In the genomic region with DNA sequence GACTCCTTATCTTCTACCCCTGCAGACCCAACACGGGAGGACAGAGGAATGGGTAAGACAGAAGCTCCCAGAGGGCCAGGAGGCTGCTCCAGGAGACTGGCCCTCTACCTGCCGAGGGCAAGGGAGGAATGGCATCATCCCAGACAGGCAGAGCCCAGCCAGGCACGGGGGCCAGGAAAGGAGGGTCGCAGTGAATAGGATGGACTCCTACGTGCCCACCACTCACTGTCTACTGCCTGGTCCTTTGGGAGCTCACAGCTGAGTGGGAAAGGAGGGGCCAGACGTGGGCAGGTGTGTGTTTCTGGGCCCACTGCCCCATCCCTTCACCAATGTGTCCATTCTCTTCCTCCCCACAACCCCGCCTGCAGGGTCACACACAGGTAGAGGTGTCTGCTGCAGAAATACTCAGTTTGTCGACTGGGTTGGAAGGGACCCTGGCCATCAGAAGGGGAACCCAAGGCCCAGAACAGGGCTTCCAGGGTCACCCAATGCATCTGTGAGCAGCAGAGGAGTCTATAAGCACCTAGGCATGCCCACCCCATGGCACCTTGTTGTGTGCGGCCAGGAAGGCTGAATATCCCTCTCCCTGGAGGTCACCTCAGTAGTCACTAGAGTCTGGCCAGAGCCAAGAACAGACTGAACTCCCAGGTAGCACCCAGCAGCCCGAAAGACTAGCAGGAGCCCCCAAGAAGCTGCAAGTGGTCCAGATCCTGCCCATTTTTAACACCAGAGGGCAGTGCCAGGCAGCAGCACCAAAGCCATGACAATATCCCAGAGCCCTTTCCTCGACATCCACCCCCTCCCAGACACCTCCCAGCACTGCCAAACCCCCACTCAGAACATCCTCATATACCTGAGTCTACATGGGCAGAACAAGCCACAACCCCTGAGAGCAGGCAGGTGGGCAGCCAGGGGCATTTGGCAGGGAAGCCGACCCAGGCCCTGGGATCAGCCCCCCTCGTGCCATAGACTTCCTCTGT, we compare ENCODE assay signal across 12 cellular contexts. TPM values are rescaled to one million over a fixed set of nuclear protein-coding genes. Genes with fewer than 3 reads are reported as not detected.
DNase-seq lines count a peak whose midpoint lies in the region; ATAC-seq, FAIRE-seq and TF ChIP-seq lines count a peak whose summit lies in the region.
"Had no signal": no experiment of that assay in that cellular context is flagged by ENCODE, and none has a peak within 500 bp of the region (broad histone marks: within the 10 kb centered on the region; RNA-seq: fewer than 3 reads in every experiment).

No MANE protein-coding gene starts in this region.

- DNase-seq in DND-41 (no peak), HL-60 (ENCODE audit: low read depth in 1 of 2, low spot score in 1 of 2) (no peak), bronchial epithelial cell (ENCODE audit: low read depth) (no peak), neuronal stem cell (ENCODE audit: low spot score) (no peak), sigmoid colon (no peak)
- DNase-seq: activated CD4-positive, alpha-beta T cell treated with anti-CD3 and anti-CD28 coated beads for 36 hours; DMS79; NCI-H1694 had no signal

- peak overlapping the region; percentile 72 for H2BK5ac ChIP-seq in neuronal stem cell (ENCODE audit: low read length)

- H2AFZ ChIP-seq in DND-41 (ENCODE audit: low read depth, low read length) (no peak overlapping the region), neuronal stem cell (ENCODE audit: low read length) (no peak overlapping the region)

- intact Hi-C loops in sigmoid colon (cut with DNase I), result no loop called here

- no peak overlapping the region for H2AK5ac ChIP-seq in neuronal stem cell (ENCODE audit: low read depth, low read length)

- no peak overlapping the region for H3K4me3 ChIP-seq in DND-41 (ENCODE audit: low read depth in 1 of 2, low read length in 2 of 2)
- H3K4me3 ChIP-seq in HL-60 (replicated peaks; ENCODE audit: insufficient read depth, low read length), result no peak overlapping the region
- H3K4me3 ChIP-seq in bronchial epithelial cell (ENCODE audit: low read depth, low read length), result no peak overlapping the region
- H3K4me3 ChIP-seq in neuronal stem cell (ENCODE audit: low read length in 2 of 2), result no peak overlapping the region
- H3K4me3 ChIP-seq in sigmoid colon, result no peak overlapping the region

- no peak for TF ChIP-seq EP300 in sigmoid colon (IDR thresholded peaks at IDR 0.05)

- H3K4me1 ChIP-seq in DND-41 (ENCODE audit: insufficient read depth, low read length) (no peaks in the 10 kb centered on the region), neuronal stem cell (ENCODE audit: control insufficient read depth in 2 of 2, insufficient read depth in 1 of 2, low read depth in 1 of 2, low read length in 2 of 2) (peaks cover 0 to 5% of the 10 kb centered on the region in 2 donors), sigmoid colon (peaks cover 0 to 16% (median 15%) of the 10 kb centered on the region in 4 donors)

- H4K8ac ChIP-seq in neuronal stem cell (ENCODE audit: low read depth, low read length), result no peak overlapping the region

- no peak overlapping the region for H3K4ac ChIP-seq in neuronal stem cell (ENCODE audit: low read length)

- TF ChIP-seq CTCF in DND-41 (IDR thresholded peaks at IDR 0.05; ENCODE audit: borderline replicate concordance, extremely low read depth, low read length, poor library complexity, severe bottlenecking), result peak; percentile 25
- no peak for TF ChIP-seq CTCF in HL-60 (IDR thresholded peaks at IDR 0.05; ENCODE audit: insufficient read depth, low read length)
- TF ChIP-seq CTCF in bronchial epithelial cell (IDR thresholded peaks at IDR 0.05; ENCODE audit: insufficient read depth, low read length, severe bottlenecking), result no peak
- no peak for TF ChIP-seq CTCF in sigmoid colon (IDR thresholded peaks at IDR 0.05)

- peaks cover 8% of the 10 kb centered on the region for H3K79me1 ChIP-seq in neuronal stem cell (ENCODE audit: low read depth, low read length)

- no CpG with 5 or more reads among the region's 13 CpGs for WGBS in neuronal stem cell (ENCODE audit: extremely low coverage in 2 of 2, insufficient read length in 2 of 2, insufficient replicate concordance in 1 of 2), 2 donors
- 90 to 92% methylated on average over 13 of the region's 13 CpGs for WGBS in sigmoid colon, 2 donors

- H3K23ac ChIP-seq in neuronal stem cell (ENCODE audit: low read depth, low read length, poor library complexity), result peak overlapping the region; percentile 66

- ATAC-seq in DND-41 (ENCODE audit: insufficient read depth, low read depth), result peak; percentile 25; the same call in 1 of the 3 replicates
- no peak for ATAC-seq in HG02571 (IDR thresholded peaks at IDR 0.05; ENCODE audit: unreplicated experiment)
- ATAC-seq in GM21381 (IDR thresholded peaks at IDR 0.05; ENCODE audit: unreplicated experiment), result no peak
- no peak for ATAC-seq in HG02763 (IDR thresholded peaks at IDR 0.05; ENCODE audit: unreplicated experiment)
- ATAC-seq: activated CD4-positive, alpha-beta T cell treated with anti-CD3 and anti-CD28 coated beads for 36 hours had no signal

- no peak overlapping the region for H3K14ac ChIP-seq in neuronal stem cell (ENCODE audit: low read length)

- no peak overlapping the region for H3K18ac ChIP-seq in neuronal stem cell (ENCODE audit: low read length)

- no peaks in the 10 kb centered on the region for H3K27me3 ChIP-seq in DND-41 (ENCODE audit: insufficient read depth, low read length, poor library complexity)
- no peaks in the 10 kb centered on the region for H3K27me3 ChIP-seq in HL-60 (ENCODE audit: insufficient read depth, poor library complexity, severe bottlenecking)
- H3K27me3 ChIP-seq in bronchial epithelial cell (ENCODE audit: control insufficient read depth, insufficient read depth, low read length), result no peaks in the 10 kb centered on the region
- H3K27me3 ChIP-seq in neuronal stem cell (ENCODE audit: control insufficient read depth in 3 of 3, insufficient read depth in 3 of 3, low read depth in 1 of 3, low read length in 3 of 3), result no peaks in the 10 kb centered on the region
- no peaks in the 10 kb centered on the region for H3K27me3 ChIP-seq in sigmoid colon

- H3K9me3 ChIP-seq in DND-41 (ENCODE audit: insufficient read depth, low read length, severe bottlenecking) (no peaks in the 10 kb centered on the region), neuronal stem cell (replicated peaks in 1 of 2; ENCODE audit: control insufficient read depth in 2 of 2, insufficient read depth in 1 of 2, low read depth in 1 of 2, low read length in 2 of 2) (peaks cover 0 to 1% of the 10 kb centered on the region in 2 donors), sigmoid colon (no peaks in the 10 kb centered on the region)

- peak; percentile 36 for FAIRE-seq in bronchial epithelial cell (lab: Jason Lieb, UNC)
- FAIRE-seq: HTR-8/SVneo had no signal

- H3K36me3 ChIP-seq in DND-41 (ENCODE audit: insufficient read depth, low read length) (peaks cover 99% of the 10 kb centered on the region), bronchial epithelial cell (ENCODE audit: control insufficient read depth, insufficient read depth, low read length) (peaks cover 86% of the 10 kb centered on the region), neuronal stem cell (replicated peaks in 1 of 2; ENCODE audit: control insufficient read depth in 2 of 2, insufficient read depth in 2 of 2, low read length in 2 of 2) (peaks cover 91 to 99% of the 10 kb centered on the region in 2 donors), sigmoid colon (peaks cover 83 to 100% (median 86%) of the 10 kb centered on the region in 4 donors)

- TF ChIP-seq POLR2A in sigmoid colon (IDR thresholded peaks at IDR 0.05), result no peak

- H3K4me2 ChIP-seq in DND-41 (ENCODE audit: insufficient read depth, low read length) (no peak overlapping the region), neuronal stem cell (ENCODE audit: insufficient read depth, low read length, poor library complexity, severe bottlenecking) (no peak overlapping the region)

- H3K79me2 ChIP-seq in DND-41 (ENCODE audit: insufficient read depth, low read length), result no peaks in the 10 kb centered on the region

- H2BK120ac ChIP-seq in neuronal stem cell (ENCODE audit: low read depth, low read length), result no peak overlapping the region

- no peak overlapping the region for H3K27ac ChIP-seq in DND-41 (ENCODE audit: low read length)
- H3K27ac ChIP-seq in HL-60 (replicated peaks), result peak overlapping the region; percentile 7; the same call in 1 of the 2 replicates
- H3K27ac ChIP-seq in neuronal stem cell (replicated peaks; ENCODE audit: low read length), result no peak overlapping the region
- H3K27ac ChIP-seq in sigmoid colon, result peak overlapping the region in 2 of 4 donors; percentile 27 to 34

- H4K91ac ChIP-seq in neuronal stem cell (ENCODE audit: low read depth, low read length, poor library complexity), result no peak overlapping the region

- no peak overlapping the region for H2BK12ac ChIP-seq in neuronal stem cell (ENCODE audit: low read length)

- H3K9ac ChIP-seq in DND-41 (ENCODE audit: low read depth, low read length) (no peak overlapping the region), neuronal stem cell (ENCODE audit: low read depth, low read length, poor library complexity) (no peak overlapping the region)

- no peak overlapping the region for H2BK15ac ChIP-seq in neuronal stem cell (ENCODE audit: low read length)

- H4K20me1 ChIP-seq in DND-41 (ENCODE audit: insufficient read depth, low read length), result peaks cover 53% of the 10 kb centered on the region

RNA-seq across cellular contexts. Expression of a gene that starts 24.0 kb away (rescaled TPM):
- total RNA-seq in bronchial epithelial cell, result 174 and 341 TPM in 2 replicates
- polyA plus RNA-seq in neuronal stem cell (2013, experiment 1 of 2), result 423 TPM
- polyA plus RNA-seq in neuronal stem cell (2013, experiment 2 of 2), result 428 TPM
- 100 to 1,000 TPM; 138 to 253 (median 185) TPM for total RNA-seq in sigmoid colon
- polyA plus RNA-seq in sigmoid colon, result 100 to 1,000 TPM in 2 of 3 donors, 10 to 100 TPM in 1; 88.9 to 305 (median 102) TPM
